In the genomic region with DNA sequence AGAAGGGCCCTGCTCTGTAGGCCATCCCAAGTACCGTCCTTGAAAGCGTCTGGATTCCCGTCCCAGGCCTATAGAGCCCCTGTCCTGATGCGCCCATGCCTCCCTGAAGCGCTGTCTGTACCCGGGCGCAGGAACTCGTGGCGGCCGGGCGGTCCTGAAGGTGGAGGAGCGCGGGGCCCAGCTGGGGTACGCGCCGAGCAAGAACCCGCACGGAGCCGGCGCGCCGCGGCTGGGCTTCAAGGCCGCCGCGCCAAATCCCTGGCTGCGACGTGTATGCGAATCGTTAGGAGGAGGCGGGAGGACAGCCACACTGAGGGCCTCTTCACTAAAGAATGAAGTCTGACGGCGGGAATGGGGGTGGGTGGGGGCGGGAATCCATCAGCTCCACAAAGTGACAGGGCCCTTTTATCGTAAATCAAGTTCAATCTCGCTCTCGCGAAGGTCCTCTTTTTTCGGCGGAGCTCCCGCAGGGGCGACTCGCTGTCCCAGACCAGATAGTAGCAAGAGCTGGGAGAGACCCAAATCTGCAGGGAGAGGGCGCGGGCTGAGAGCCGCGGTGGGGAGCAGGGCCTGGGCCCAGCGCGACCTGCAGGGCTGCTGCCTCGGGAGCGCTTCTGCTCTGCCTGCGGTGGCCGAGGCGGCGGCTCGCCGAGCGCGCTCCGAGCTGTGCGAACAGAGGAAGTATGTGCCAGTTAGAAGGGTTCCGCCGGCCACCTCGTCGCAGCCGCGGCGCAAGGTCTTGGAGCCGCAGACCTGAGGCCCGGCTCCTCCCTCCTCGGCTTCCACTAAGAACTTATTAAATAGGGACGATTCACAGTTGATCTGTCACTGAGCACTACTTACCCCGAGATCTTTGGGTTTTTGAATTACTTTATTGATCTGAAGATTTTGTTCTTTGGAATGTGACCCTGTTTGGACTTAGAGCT, we compare ENCODE assay signal across 9 cellular contexts. TPM values are rescaled to one million over a fixed set of nuclear protein-coding genes. Genes with fewer than 3 reads are reported as not detected.
A peak's percentile ranks its signal among the peaks of the same experiment; 100 is the strongest.
DNase-seq lines count a peak whose midpoint lies in the region; ATAC-seq and TF ChIP-seq lines count a peak whose summit lies in the region.
"Had no signal": no experiment of that assay in that cellular context is flagged by ENCODE, and none has a peak within 500 bp of the region (broad histone marks: within the 10 kb centered on the region; RNA-seq: fewer than 3 reads in every experiment).

No MANE protein-coding gene starts in this region.

- no peaks in the 10 kb centered on the region for H3K36me3 ChIP-seq in endocrine pancreas (ENCODE audit: control insufficient read depth, insufficient read depth, low read length)
- H3K36me3 ChIP-seq in Caco-2 (ENCODE audit: control insufficient read depth, insufficient read depth, low read length), result no peaks in the 10 kb centered on the region

- DNase-seq in D341Med (ENCODE audit: low spot score), result peak; percentile 51
- peak; percentile 54 for DNase-seq in NCI-H1092 treated with DMSO at 0.1 percent for 48 hours (lab: John Stamatoyannopoulos, UW)
- no peak for DNase-seq in neural crest cell (ENCODE audit: low read depth, low spot score)
- no peak for DNase-seq in 8988T
- DNase-seq in Caco-2, result no peak
- no peak for DNase-seq in T-helper 2 cell

- H3K4me3 Mint-ChIP-seq in neural crest cell (peak overlapping the region; percentile 70), Caco-2 (ENCODE audit: unreplicated experiment) (no peak overlapping the region)

- H3K9me3 ChIP-seq in endocrine pancreas (ENCODE audit: control insufficient read depth, low read length) (no peaks in the 10 kb centered on the region), Caco-2 (no peaks in the 10 kb centered on the region)

- H3K27ac Mint-ChIP-seq in neural crest cell (ENCODE audit: unreplicated experiment), result no peak overlapping the region
- H3K27ac Mint-ChIP-seq in Caco-2 (ENCODE audit: unreplicated experiment), result no peak overlapping the region

- H3K36me3 Mint-ChIP-seq in neural crest cell (ENCODE audit: low read depth) (no peaks in the 10 kb centered on the region), Caco-2 (ENCODE audit: insufficient read depth, unreplicated experiment) (no peaks in the 10 kb centered on the region)

- H3K9me3 Mint-ChIP-seq in neural crest cell (no peaks in the 10 kb centered on the region), Caco-2 (ENCODE audit: unreplicated experiment) (no peaks in the 10 kb centered on the region)

- TF ChIP-seq CTCF in neural crest cell (conservative IDR thresholded peaks at IDR 0.05) (no peak), Caco-2 (IDR thresholded peaks at IDR 0.05; ENCODE audit: insufficient read depth in 1 of 2, low read depth in 1 of 2, low read length in 1 of 2, severe bottlenecking in 1 of 2, unreplicated experiment in 1 of 2) (no peak)

- peaks cover 98% of the 10 kb centered on the region for H3K27me3 Mint-ChIP-seq in neural crest cell (ENCODE audit: low read depth)
- peaks cover 6% of the 10 kb centered on the region for H3K27me3 Mint-ChIP-seq in Caco-2 (ENCODE audit: insufficient read depth, unreplicated experiment)

- H3K9ac ChIP-seq in endocrine pancreas (ENCODE audit: control insufficient read depth, insufficient read depth, low read length), result peak overlapping the region; percentile 13

- no TSS peak for BruUV-seq in Caco-2 (replicated peaks; lab: Mats Ljungman, UMichigan)

- no peak for ATAC-seq in GM18909 (IDR thresholded peaks at IDR 0.05; ENCODE audit: poor library complexity, unreplicated experiment)

- H3K4me1 Mint-ChIP-seq in neural crest cell, result peaks cover 11% of the 10 kb centered on the region
- no peaks in the 10 kb centered on the region for H3K4me1 Mint-ChIP-seq in Caco-2 (ENCODE audit: low read depth, unreplicated experiment)

- POLR2A ChIA-PET in Caco-2 (lab: Charles Lee), result no interaction called here

- H3K27me3 ChIP-seq in endocrine pancreas (ENCODE audit: control insufficient read depth, insufficient read depth, low read length) (peaks cover 30% of the 10 kb centered on the region), Caco-2 (replicated peaks; ENCODE audit: control insufficient read depth, insufficient read depth, low read length) (no peaks in the 10 kb centered on the region)

- no peaks in the 10 kb centered on the region for H3K4me1 ChIP-seq in endocrine pancreas (ENCODE audit: control insufficient read depth, insufficient read depth, low read length)
- no peaks in the 10 kb centered on the region for H3K4me1 ChIP-seq in Caco-2

- CTCF ChIA-PET in Caco-2 (lab: Charles Lee), result no interaction called here

- intact Hi-C loops in Caco-2 (cut with micrococcal nuclease; ENCODE audit: unreplicated experiment), result no loop called here

- H3K4me3 ChIP-seq in endocrine pancreas (ENCODE audit: control insufficient read depth, insufficient read depth, low read length) (no peak overlapping the region), Caco-2 (ENCODE audit: low read depth, low read length) (no peak overlapping the region)

RNA-seq across cellular contexts. Expression of a gene that starts 10.4 kb away (rescaled TPM):
- total RNA-seq in neural crest cell, result not detected in 2 replicates
- total RNA-seq in Caco-2 (2022), result not detected in 2 replicates
- total RNA-seq: mononuclear cell had no signal

Comparison
In these comparisons a context has a peak if more than half of its experiments do, and no peak if none do; other contexts are left out.
1. DNase-seq: peak in D341Med (single experiment) and NCI-H1092 treated with DMSO at 0.1 percent for 48 hours (single experiment); none in neural crest cell (single experiment), 8988T (single experiment), Caco-2 (0 of 2) and T-helper 2 cell (0 of 5).